Comparison of ENCODE assay signal across 8 cellular contexts in genomic region chr2:177264209-177264538, GRCh38. TPM values are rescaled to one million over a fixed set of nuclear protein-coding genes. Genes with fewer than 3 reads are reported as not detected.
DNase-seq lines count a peak whose midpoint lies in the region; ATAC-seq and TF ChIP-seq lines count a peak whose summit lies in the region.

No MANE protein-coding gene starts in this region.

- H2AFZ ChIP-seq in parathyroid adenoma: peak overlapping the region; percentile 98

- H3K4me3 ChIP-seq in fibroblast of the aortic adventitia (ENCODE audit: low read depth, low read length) (peak overlapping the region; percentile 75), parathyroid adenoma (ENCODE audit: low read depth, low read length) (peak overlapping the region; percentile 94)

- peaks cover 31% of the 10 kb centered on the region for H3K79me2 ChIP-seq in parathyroid adenoma

- H3K9ac ChIP-seq in parathyroid adenoma: peak overlapping the region; percentile 84

- H3K4me1 ChIP-seq in parathyroid adenoma: peaks cover 26% of the 10 kb centered on the region

- H3K27ac ChIP-seq in parathyroid adenoma: peak overlapping the region; percentile 99

- no peaks in the 10 kb centered on the region for H3K9me3 ChIP-seq in parathyroid adenoma (ENCODE audit: control insufficient read depth, low read length)

- H3K4me3 Mint-ChIP-seq in T-helper 2 cell treated with Interferon-gamma antibody and Interleukin-4, amounts not matched to agents 5 μg/mL and 100 μg/mL, for 36 hours: peak overlapping the region; percentile 21

- peaks cover 51% of the 10 kb centered on the region for H3K4me1 Mint-ChIP-seq in T-helper 2 cell treated with Interferon-gamma antibody and Interleukin-4, amounts not matched to agents 5 μg/mL and 100 μg/mL, for 36 hours (ENCODE audit: low read depth)

- peak; percentile 33 for ATAC-seq in HG02642 (IDR thresholded peaks at IDR 0.05; ENCODE audit: poor library complexity, unreplicated experiment)

- DNase-seq in T-helper 2 cell treated with Interferon-gamma antibody and Interleukin-4, amounts not matched to agents 5 μg/mL and 100 μg/mL, for 36 hours (ENCODE audit: low spot score): no peak
- DNase-seq in T-helper 2 cell: no peak
- peak; percentile 41 for DNase-seq in T1000 (lab: John Stamatoyannopoulos, UW)
- no peak for DNase-seq in fibroblast of the aortic adventitia (ENCODE audit: low read depth)
- DNase-seq in cerebellar nuclear complex (lab: John Stamatoyannopoulos, UW): no peak
- DNase-seq in NCI-H2107 (lab: John Stamatoyannopoulos, UW): no peak

- peak overlapping the region; percentile 96 for H3K4me2 ChIP-seq in parathyroid adenoma (ENCODE audit: low read length)

- H3K36me3 Mint-ChIP-seq in T-helper 2 cell treated with Interferon-gamma antibody and Interleukin-4, amounts not matched to agents 5 μg/mL and 100 μg/mL, for 36 hours (ENCODE audit: low read depth): peaks cover 28% of the 10 kb centered on the region

- H3K36me3 ChIP-seq in parathyroid adenoma (ENCODE audit: control insufficient read depth, insufficient read depth, low read length): no peaks in the 10 kb centered on the region

- H3K27me3 Mint-ChIP-seq in T-helper 2 cell treated with Interferon-gamma antibody and Interleukin-4, amounts not matched to agents 5 μg/mL and 100 μg/mL, for 36 hours (ENCODE audit: low read depth): no peaks in the 10 kb centered on the region

- no peak for TF ChIP-seq CTCF in fibroblast of the aortic adventitia (IDR thresholded peaks at IDR 0.05; ENCODE audit: insufficient read depth, low read length)
- TF ChIP-seq CTCF in parathyroid adenoma (IDR thresholded peaks at IDR 0.05): no peak

- no peaks in the 10 kb centered on the region for H3K9me3 Mint-ChIP-seq in T-helper 2 cell treated with Interferon-gamma antibody and Interleukin-4, amounts not matched to agents 5 μg/mL and 100 μg/mL, for 36 hours

- H3K27me3 ChIP-seq in parathyroid adenoma (ENCODE audit: control insufficient read depth, insufficient read depth, low read length): no peaks in the 10 kb centered on the region

- H3K27ac Mint-ChIP-seq in T-helper 2 cell treated with Interferon-gamma antibody and Interleukin-4, amounts not matched to agents 5 μg/mL and 100 μg/mL, for 36 hours: peak overlapping the region; percentile 62

RNA-seq across cellular contexts. Expression of gene NFE2L2, which starts 0.4 kb away (rescaled TPM):
- 121 and 127 TPM in 2 replicates for total RNA-seq in fibroblast of the aortic adventitia (ENCODE audit: low replicate concordance)

RNA-seq across cellular contexts. Expression of gene HNRNPA3, which starts 51.6 kb away (rescaled TPM):
- 43.7 and 62.2 TPM in 2 replicates for total RNA-seq in fibroblast of the aortic adventitia (ENCODE audit: low replicate concordance)
